In genomic region chr2:240951045-240951594, GRCh38 we compare ENCODE assay signal across 33 cellular contexts. TPM values are rescaled to one million over a fixed set of nuclear protein-coding genes. Genes with fewer than 3 reads are reported as not detected.
"Had no signal": no experiment of that assay in that cellular context is flagged by ENCODE, and none has a peak within 500 bp of the region (broad histone marks: within the 10 kb centered on the region; RNA-seq: fewer than 3 reads in every experiment).

No MANE protein-coding gene starts in this region.

- DNase-seq: activated CD4-positive, alpha-beta T cell treated with anti-CD3 and anti-CD28 coated beads, Interleukin-2, amount 10 ng/mL, durations not matched to agents 24 days and 14 days; activated CD4-positive, alpha-beta T cell treated with anti-CD3 and anti-CD28 coated beads, Interleukin-2, amount 50 U/mL, for 4 hours; activated CD8-positive, alpha-beta T cell treated with anti-CD3 and anti-CD28 coated beads for 36 hours; activated naive CD4-positive, alpha-beta T cell treated with Interleukin-2 at 50 U/mL for 16 hours; activated T-cell treated with anti-CD3 and anti-CD28 coated beads, Interleukin-2, amount 50 U/mL, for 72 hours; body of pancreas; caudate nucleus; cerebellar nuclear complex; Kasumi-1; MG63; NCI-H1048; NCI-H1105 treated with DMSO at 0.1 percent for 48 hours; NCI-H1436; NCI-H1694; NCI-H1930; NCI-H345; NCI-H526; NCI-H748 treated with DMSO at 0.1 percent for 48 hours; NK-92 treated with Interleukin-12 subunit alpha and Interleukin-12 subunit beta, amount 100 ng/mL, for 24 hours; PC-3; RPMI8226; SHP77 treated with DMSO at 0.1 percent for 48 hours; SK-N-SH had no signal

- H3K27ac ChIP-seq: adrenal gland, body of pancreas, breast epithelium, Peyer's patch, SJSA1 had no signal

- H3K4me2 ChIP-seq: SK-N-SH had no signal

- H3K27me3 ChIP-seq: adrenal gland, body of pancreas, breast epithelium, MG63, Peyer's patch, SJSA1 had no signal

- ATAC-seq: activated CD8-positive, alpha-beta T cell treated with anti-CD3 and anti-CD28 coated beads for 36 hours; activated naive CD4-positive, alpha-beta T cell treated with anti-CD3 and anti-CD28 coated beads, Interleukin-2, amount 50 U/mL, for 72 hours; activated T-cell treated with anti-CD3 and anti-CD28 coated beads, Interleukin-2, amount 50 U/mL, for 72 hours; activated T-helper 17 cell treated with anti-CD3 and anti-CD28 coated beads, Interleukin-2, amount 50 U/mL, for 72 hours; body of pancreas; PC-3 had no signal

- H3K9me3 ChIP-seq: adrenal gland, body of pancreas, breast epithelium, Peyer's patch, SJSA1, SK-N-SH had no signal

- H3K9ac ChIP-seq: SK-N-SH had no signal

- H3K36me3 ChIP-seq: adrenal gland, breast epithelium, MG63, Peyer's patch, SJSA1 had no signal

- H3K4me3 ChIP-seq: adrenal gland, body of pancreas, breast epithelium, MG63, Peyer's patch, SJSA1 had no signal

- FAIRE-seq: astrocyte, TTC549 had no signal

- H3K4me1 ChIP-seq: adrenal gland, body of pancreas had no signal

RNA-seq across cellular contexts. Expression of gene CROCC2, which starts 45.0 kb away (rescaled TPM):
- total RNA-seq: activated CD4-positive, alpha-beta T cell treated with anti-CD3 and anti-CD28 coated beads, Interleukin-2, amount 10 ng/mL, durations not matched to agents 24 days and 14 days; activated CD8-positive, alpha-beta memory T cell treated with anti-CD3 and anti-CD28 coated beads for 36 hours; activated CD8-positive, alpha-beta T cell treated with anti-CD3 and anti-CD28 coated beads for 36 hours; activated naive CD4-positive, alpha-beta T cell treated with anti-CD3 and anti-CD28 coated beads, Interleukin-2, amount 50 U/mL, for 72 hours; activated T-cell treated with anti-CD3 and anti-CD28 coated beads, Interleukin-2, amount 50 U/mL, for 72 hours; activated T-helper 17 cell treated with anti-CD3 and anti-CD28 coated beads, Interleukin-2, amount 50 U/mL, for 72 hours; astrocyte; NCI-H460; PC-3; SJSA1 had no signal
- polyA plus RNA-seq: SK-N-SH had no signal

RNA-seq across cellular contexts. Expression of gene MAB21L4, which starts 55.2 kb away (rescaled TPM):
- total RNA-seq: activated CD4-positive, alpha-beta T cell treated with anti-CD3 and anti-CD28 coated beads, Interleukin-2, amount 10 ng/mL, durations not matched to agents 24 days and 14 days; activated CD8-positive, alpha-beta memory T cell treated with anti-CD3 and anti-CD28 coated beads for 36 hours; activated CD8-positive, alpha-beta T cell treated with anti-CD3 and anti-CD28 coated beads for 36 hours; activated naive CD4-positive, alpha-beta T cell treated with anti-CD3 and anti-CD28 coated beads, Interleukin-2, amount 50 U/mL, for 72 hours; activated T-cell treated with anti-CD3 and anti-CD28 coated beads, Interleukin-2, amount 50 U/mL, for 72 hours; activated T-helper 17 cell treated with anti-CD3 and anti-CD28 coated beads, Interleukin-2, amount 50 U/mL, for 72 hours; adrenal gland; NCI-H460 had no signal
- polyA plus RNA-seq: SK-N-SH had no signal
